ENCODE assay signal across 18 cellular contexts in the genomic region with DNA sequence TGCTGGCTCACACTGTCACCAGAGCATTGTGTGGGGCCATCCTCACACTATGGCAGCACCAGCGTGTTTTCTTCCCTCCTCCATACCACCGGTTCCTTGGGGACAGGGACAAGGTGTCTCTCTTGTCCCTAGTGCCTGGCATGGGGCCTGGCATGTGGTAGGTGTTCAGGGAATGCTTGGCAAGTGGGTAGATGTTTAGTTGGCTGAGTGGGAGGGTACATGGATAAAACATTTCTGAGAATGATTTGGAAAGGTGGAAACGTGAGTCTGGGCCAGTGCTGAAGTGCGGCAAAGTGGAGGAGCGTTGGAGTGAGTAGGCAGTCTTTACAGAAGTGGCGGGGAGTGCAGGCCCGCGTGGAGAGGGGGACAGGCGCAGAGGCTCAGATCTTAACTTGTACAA. TPM values are rescaled to one million over a fixed set of nuclear protein-coding genes. Genes with fewer than 3 reads are reported as not detected.
DNase-seq lines count a peak whose midpoint lies in the region; ATAC-seq and TF ChIP-seq lines count a peak whose summit lies in the region.
"Had no signal": no experiment of that assay in that cellular context is flagged by ENCODE, and none has a peak within 500 bp of the region (broad histone marks: within the 10 kb centered on the region; RNA-seq: fewer than 3 reads in every experiment).

No MANE protein-coding gene starts in this region.

- peaks cover 0 to 14% (median 6%) of the 10 kb centered on the region in 4 donors for H3K4me1 Mint-ChIP-seq in CD4-positive, CD25-positive, alpha-beta regulatory T cell
- peaks cover 18% of the 10 kb centered on the region for H3K4me1 Mint-ChIP-seq in activated T-helper 17 cell treated with anti-CD3 and anti-CD28 coated beads, Interleukin-2, amount 50 U/mL, for 72 hours
- H3K4me1 Mint-ChIP-seq: mesothelial cell of epicardium had no signal

- H3K27ac Mint-ChIP-seq in CD4-positive, CD25-positive, alpha-beta regulatory T cell = peak overlapping the region in 2 of 3 donors; percentile 33 to 79
- H3K27ac Mint-ChIP-seq in activated T-helper 17 cell treated with anti-CD3 and anti-CD28 coated beads, Interleukin-2, amount 50 U/mL, for 72 hours = peak overlapping the region; percentile 80
- H3K27ac Mint-ChIP-seq: mesothelial cell of epicardium had no signal

- H3K4me1 ChIP-seq in CD4-positive, CD25-positive, alpha-beta regulatory T cell (ENCODE audit: control insufficient read depth, insufficient read depth, low read length, poor library complexity, severe bottlenecking) = no peaks in the 10 kb centered on the region
- H3K4me1 ChIP-seq in lower lobe of right lung (no peaks in the 10 kb centered on the region), adrenal gland (replicated peaks in 1 of 2) (no peaks in the 10 kb centered on the region)

- H3K4me3 ChIP-seq in CD4-positive, CD25-positive, alpha-beta regulatory T cell (ENCODE audit: low read depth, low read length) = no peak overlapping the region
- no peak overlapping the region for H3K4me3 ChIP-seq in lower lobe of right lung
- H3K4me3 ChIP-seq in adrenal gland = no peak overlapping the region
- H3K4me3 ChIP-seq: thoracic aorta had no signal

- no peaks in the 10 kb centered on the region for H3K27me3 Mint-ChIP-seq in CD4-positive, CD25-positive, alpha-beta regulatory T cell
- no peaks in the 10 kb centered on the region for H3K27me3 Mint-ChIP-seq in activated T-helper 17 cell treated with anti-CD3 and anti-CD28 coated beads, Interleukin-2, amount 50 U/mL, for 72 hours

- no peak for ATAC-seq in CD4-positive, CD25-positive, alpha-beta regulatory T cell (ENCODE audit: low read depth in 2 of 2)
- no peak for ATAC-seq in activated T-helper 17 cell treated with anti-CD3 and anti-CD28 coated beads, Interleukin-2, amount 50 U/mL, for 72 hours (replicated peaks)
- ATAC-seq in lower lobe of right lung (peak; percentile 49 to 72), HG03095 (IDR thresholded peaks at IDR 0.05; ENCODE audit: unreplicated experiment) (no peak), GM19023 (IDR thresholded peaks at IDR 0.05; ENCODE audit: unreplicated experiment) (no peak)

- no peak for TF ChIP-seq POLR2A in adrenal gland (IDR thresholded peaks at IDR 0.05)

- TF ChIP-seq CTCF in 22Rv1 (IDR thresholded peaks at IDR 0.05) (no peak), lower lobe of right lung (IDR thresholded peaks at IDR 0.05) (no peak), adrenal gland (IDR thresholded peaks at IDR 0.05) (no peak), GM10266 (IDR thresholded peaks at IDR 0.05; ENCODE audit: control insufficient read depth, insufficient read depth, low read depth, missing control alignments) (no peak)

- no peaks in the 10 kb centered on the region for H3K27me3 ChIP-seq in CD4-positive, CD25-positive, alpha-beta regulatory T cell (ENCODE audit: control insufficient read depth, insufficient read depth, low read length)
- no peaks in the 10 kb centered on the region for H3K27me3 ChIP-seq in lower lobe of right lung (ENCODE audit: low read depth)
- H3K27me3 ChIP-seq in adrenal gland = no peaks in the 10 kb centered on the region
- H3K27me3 ChIP-seq: brain microvascular endothelial cell had no signal

- H3K27ac ChIP-seq in 22Rv1 (peak overlapping the region; percentile 47), lower lobe of right lung (peak overlapping the region; percentile 24), adrenal gland (no peak overlapping the region)
- no peak overlapping the region for H3K27ac ChIP-seq in CD4-positive, CD25-positive, alpha-beta regulatory T cell (ENCODE audit: insufficient read depth, low read length, poor library complexity, severe bottlenecking)
- H3K27ac ChIP-seq: brain microvascular endothelial cell, thoracic aorta, VCaP had no signal

- peaks cover 39% of the 10 kb centered on the region for H3K36me3 Mint-ChIP-seq in CD4-positive, CD25-positive, alpha-beta regulatory T cell
- peaks cover 79% of the 10 kb centered on the region for H3K36me3 Mint-ChIP-seq in activated T-helper 17 cell treated with anti-CD3 and anti-CD28 coated beads, Interleukin-2, amount 50 U/mL, for 72 hours (ENCODE audit: low read depth)

- H3K4me3 Mint-ChIP-seq in CD4-positive, CD25-positive, alpha-beta regulatory T cell = no peak overlapping the region
- no peak overlapping the region for H3K4me3 Mint-ChIP-seq in activated T-helper 17 cell treated with anti-CD3 and anti-CD28 coated beads, Interleukin-2, amount 50 U/mL, for 72 hours
- H3K4me3 Mint-ChIP-seq: mesothelial cell of epicardium had no signal

- DNase-seq in CD4-positive, CD25-positive, alpha-beta regulatory T cell = no peak
- peak; percentile 50 for DNase-seq in lower lobe of right lung
- DNase-seq in adrenal gland = no peak
- DNase-seq in GM10266 (ENCODE audit: extremely low spot score) = no peak
- DNase-seq: brain microvascular endothelial cell; DMS153; NCI-H2081 treated with DMSO at 0.1 percent for 48 hours; NCI-H774; nucleus accumbens; stimulated activated CD4-positive, alpha-beta T cell treated with anti-CD3 and anti-CD28 coated beads, Interleukin-4, amount 100 ng/mL, for 1 hour; stimulated activated CD8-positive, alpha-beta memory T cell treated with anti-CD3 and anti-CD28 coated beads, Interleukin-4, amount 100 ng/mL, for 48 hours had no signal

- intact Hi-C loops in lower lobe of right lung (cut with DNase I) = no loop called here
- intact Hi-C loops in adrenal gland (cut with DNase I) = no loop called here

- WGBS in adrenal gland, 4 donors = 92 to 95% (median 94%) methylated on average over 9 of the region's 9 CpGs

- H3K36me3 ChIP-seq in CD4-positive, CD25-positive, alpha-beta regulatory T cell (ENCODE audit: control insufficient read depth, insufficient read depth, low read length) = peaks cover 48% of the 10 kb centered on the region
- H3K36me3 ChIP-seq in lower lobe of right lung (peaks cover 44% of the 10 kb centered on the region), adrenal gland (replicated peaks in 1 of 2) (peaks cover 0 to 5% of the 10 kb centered on the region in 2 donors)

- H3K9me3 Mint-ChIP-seq in CD4-positive, CD25-positive, alpha-beta regulatory T cell = no peaks in the 10 kb centered on the region
- H3K9me3 Mint-ChIP-seq in activated T-helper 17 cell treated with anti-CD3 and anti-CD28 coated beads, Interleukin-2, amount 50 U/mL, for 72 hours = no peaks in the 10 kb centered on the region
- H3K9me3 Mint-ChIP-seq: mesothelial cell of epicardium had no signal

- H3K9me3 ChIP-seq in CD4-positive, CD25-positive, alpha-beta regulatory T cell (ENCODE audit: control insufficient read depth in 2 of 2, low read length in 2 of 2) = no peaks in the 10 kb centered on the region
- no peaks in the 10 kb centered on the region for H3K9me3 ChIP-seq in lower lobe of right lung
- H3K9me3 ChIP-seq in adrenal gland (replicated peaks in 1 of 3) = no peaks in the 10 kb centered on the region
- H3K9me3 ChIP-seq: thoracic aorta had no signal

RNA-seq across cellular contexts. Expression of gene SNAPC5, which starts 15.0 kb away (rescaled TPM):
- 25.6 TPM for total RNA-seq in CD4-positive, CD25-positive, alpha-beta regulatory T cell
- 10 to 100 TPM; 58.5 to 80.9 (median 72.3) TPM for polyA plus RNA-seq in CD4-positive, CD25-positive, alpha-beta regulatory T cell
- total RNA-seq in activated T-helper 17 cell treated with anti-CD3 and anti-CD28 coated beads, Interleukin-2, amount 50 U/mL, for 72 hours = 10 to 100 TPM; 13.2 to 22.7 TPM
- 26.1 TPM for total RNA-seq in lower lobe of right lung
- 10 to 100 TPM; 24.4 to 37.0 (median 30.1) TPM for total RNA-seq in adrenal gland
- polyA plus RNA-seq in adrenal gland = 10 to 100 TPM; 40.0 to 47.0 (median 42.0) TPM

RNA-seq across cellular contexts. Expression of gene RPL4, which starts 22.1 kb away (rescaled TPM):
- 2,089 TPM for total RNA-seq in CD4-positive, CD25-positive, alpha-beta regulatory T cell
- polyA plus RNA-seq in CD4-positive, CD25-positive, alpha-beta regulatory T cell = 1,000 to 10,000 TPM in 2 of 4 donors, 100 to 1,000 TPM in 2; 831 to 1,327 (median 1,144) TPM
- 1,000 to 10,000 TPM; 3,367 to 4,238 TPM for total RNA-seq in activated T-helper 17 cell treated with anti-CD3 and anti-CD28 coated beads, Interleukin-2, amount 50 U/mL, for 72 hours
- total RNA-seq in lower lobe of right lung = 1,655 TPM
- 1,000 to 10,000 TPM; 1,447 to 3,854 (median 2,056) TPM for total RNA-seq in adrenal gland
- 1,000 to 10,000 TPM; 2,371 to 3,619 (median 2,744) TPM for polyA plus RNA-seq in adrenal gland

RNA-seq across cellular contexts. Expression of gene ZWILCH, which starts 22.6 kb away (rescaled TPM):
- total RNA-seq in CD4-positive, CD25-positive, alpha-beta regulatory T cell = 15.1 TPM
- 10 to 100 TPM; 10.3 to 15.7 (median 11.5) TPM for polyA plus RNA-seq in CD4-positive, CD25-positive, alpha-beta regulatory T cell
- 10 to 100 TPM; 19.2 to 34.0 TPM for total RNA-seq in activated T-helper 17 cell treated with anti-CD3 and anti-CD28 coated beads, Interleukin-2, amount 50 U/mL, for 72 hours
- total RNA-seq in lower lobe of right lung (4.1 TPM), adrenal gland (1 to 10 TPM; 1.1 to 6.1 (median 3.8) TPM)
- polyA plus RNA-seq in adrenal gland = 1 to 10 TPM; 2.5 to 5.4 (median 2.7) TPM

Comparison
In these comparisons a context has a peak if more than half of its experiments do, and no peak if none do; other contexts are left out.
1. H3K27ac ChIP-seq: peak in 22Rv1 (single experiment) and lower lobe of right lung (single experiment); none in CD4-positive, CD25-positive, alpha-beta regulatory T cell (single experiment) and adrenal gland (0 of 5).
2. ATAC-seq: peak in lower lobe of right lung (2 of 2); none in CD4-positive, CD25-positive, alpha-beta regulatory T cell (0 of 2), activated T-helper 17 cell treated with anti-CD3 and anti-CD28 coated beads, Interleukin-2, amount 50 U/mL, for 72 hours (single experiment), HG03095 (single experiment) and GM19023 (single experiment).